ENCODE assay signal across 17 cellular contexts in the genomic region with DNA sequence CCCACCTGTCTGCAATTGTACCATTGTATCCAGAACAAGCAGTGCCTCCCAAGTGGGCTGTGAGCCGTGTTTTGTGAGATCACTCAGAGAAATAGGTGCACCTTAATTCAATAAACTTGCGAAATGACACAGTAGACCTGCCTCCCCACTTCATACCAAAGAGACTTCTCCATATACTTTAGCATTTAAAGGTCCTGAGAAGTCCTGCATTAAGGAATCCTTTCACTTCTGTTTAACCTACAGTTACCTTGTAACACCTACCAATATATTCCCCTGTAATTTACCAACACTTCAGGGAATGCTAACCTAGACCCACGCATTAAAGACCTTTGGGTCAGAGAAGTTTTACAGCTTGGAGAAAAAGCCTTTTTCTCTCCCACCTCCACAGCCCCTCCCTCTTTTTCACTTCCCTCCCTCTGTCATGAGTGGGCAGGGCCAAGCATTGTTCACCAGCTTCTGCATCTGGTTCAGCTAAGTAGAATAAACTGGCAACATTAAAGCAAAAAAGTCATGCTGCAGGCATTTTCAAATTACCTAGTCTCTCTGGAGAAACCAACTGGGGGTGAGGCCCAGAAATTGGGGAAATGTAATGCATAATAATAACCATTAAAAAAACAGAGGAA. TPM values are rescaled to one million over a fixed set of nuclear protein-coding genes. Genes with fewer than 3 reads are reported as not detected.
"Had no signal": no experiment of that assay in that cellular context is flagged by ENCODE, and none has a peak within 500 bp of the region (broad histone marks: within the 10 kb centered on the region; RNA-seq: fewer than 3 reads in every experiment).

No MANE protein-coding gene starts in this region.

- H3K9me3 Mint-ChIP-seq: activated CD4-positive, alpha-beta memory T cell treated with anti-CD3 and anti-CD28 coated beads, Interleukin-2, amount 10 ng/mL, durations not matched to agents 7 days and 5 days; immature natural killer cell; natural killer cell treated with Interleukin-12 subunit alpha and Interleukin-12 subunit beta and Interleukin-15 and Interleukin-18, amount 100 ng/mL, for 72 hours; T-helper 1 cell treated with Interleukin-12 subunit alpha and Interleukin-12 subunit beta and Interleukin-4 antibody, amounts not matched to agents 30 μg/mL and 1 μg/mL, for 36 hours had no signal

- H3K36me3 ChIP-seq: thoracic aorta, upper lobe of right lung had no signal

- ATAC-seq: activated CD8-positive, alpha-beta memory T cell treated with anti-CD3 and anti-CD28 coated beads, Interleukin-2, amount 10 ng/mL, durations not matched to agents 7 days and 5 days; esophagus mucosa; natural killer cell treated with Interleukin-12 subunit alpha and Interleukin-12 subunit beta and Interleukin-15 and Interleukin-18, amount 100 ng/mL, for 72 hours; stimulated activated effector memory CD8-positive, alpha-beta T cell treated with anti-CD3 and anti-CD28 coated beads, Interleukin-12 subunit alpha, Interleukin-12 subunit beta, amount 100 ng/mL, for 72 hours; upper lobe of right lung had no signal

- H3K4me3 Mint-ChIP-seq: activated CD4-positive, alpha-beta memory T cell treated with anti-CD3 and anti-CD28 coated beads, Interleukin-2, amount 10 ng/mL, durations not matched to agents 7 days and 5 days; activated CD8-positive, alpha-beta memory T cell treated with anti-CD3 and anti-CD28 coated beads, Interleukin-2, amount 10 ng/mL, durations not matched to agents 7 days and 5 days; activated naive CD8-positive, alpha-beta T cell; immature natural killer cell; natural killer cell treated with Interleukin-12 subunit alpha and Interleukin-12 subunit beta and Interleukin-15 and Interleukin-18, amount 100 ng/mL, for 72 hours; stimulated activated effector memory CD8-positive, alpha-beta T cell treated with anti-CD3 and anti-CD28 coated beads, Interleukin-12 subunit alpha, Interleukin-12 subunit beta, amount 100 ng/mL, for 72 hours; T-helper 1 cell treated with Interleukin-12 subunit alpha and Interleukin-12 subunit beta and Interleukin-4 antibody, amounts not matched to agents 30 μg/mL and 1 μg/mL, for 36 hours had no signal

- H3K4me3 ChIP-seq: thoracic aorta, upper lobe of right lung had no signal

- H3K27ac ChIP-seq: thoracic aorta, upper lobe of right lung had no signal

- H3K36me3 Mint-ChIP-seq: activated CD8-positive, alpha-beta memory T cell treated with anti-CD3 and anti-CD28 coated beads, Interleukin-2, amount 10 ng/mL, durations not matched to agents 7 days and 5 days; activated naive CD8-positive, alpha-beta T cell; immature natural killer cell; natural killer cell treated with Interleukin-12 subunit alpha and Interleukin-12 subunit beta and Interleukin-15 and Interleukin-18, amount 100 ng/mL, for 72 hours; stimulated activated effector memory CD8-positive, alpha-beta T cell treated with anti-CD3 and anti-CD28 coated beads, Interleukin-12 subunit alpha, Interleukin-12 subunit beta, amount 100 ng/mL, for 72 hours had no signal

- H3K27ac Mint-ChIP-seq: activated CD4-positive, alpha-beta memory T cell treated with anti-CD3 and anti-CD28 coated beads, Interleukin-2, amount 10 ng/mL, durations not matched to agents 7 days and 5 days; activated CD8-positive, alpha-beta memory T cell treated with anti-CD3 and anti-CD28 coated beads, Interleukin-2, amount 10 ng/mL, durations not matched to agents 7 days and 5 days; activated naive CD8-positive, alpha-beta T cell; natural killer cell treated with Interleukin-12 subunit alpha and Interleukin-12 subunit beta and Interleukin-15 and Interleukin-18, amount 100 ng/mL, for 72 hours; stimulated activated effector memory CD8-positive, alpha-beta T cell treated with anti-CD3 and anti-CD28 coated beads, Interleukin-12 subunit alpha, Interleukin-12 subunit beta, amount 100 ng/mL, for 72 hours; T-helper 1 cell treated with Interleukin-12 subunit alpha and Interleukin-12 subunit beta and Interleukin-4 antibody, amounts not matched to agents 30 μg/mL and 1 μg/mL, for 36 hours had no signal

- H3K9me3 ChIP-seq: thoracic aorta, upper lobe of right lung had no signal

- H3K4me1 ChIP-seq: upper lobe of right lung had no signal

- DNase-seq: activated CD4-positive, alpha-beta memory T cell treated with anti-CD3 and anti-CD28 coated beads, Interleukin-2, amount 10 ng/mL, durations not matched to agents 7 days and 5 days; activated CD4-positive, alpha-beta T cell treated with anti-CD3 and anti-CD28 coated beads for 4 hours; activated CD8-positive, alpha-beta memory T cell treated with anti-CD3 and anti-CD28 coated beads, Interleukin-2, amount 10 ng/mL, durations not matched to agents 7 days and 5 days; effector CD8-positive, alpha-beta T cell; immature natural killer cell; kidney glomerular epithelial cell; mesendoderm; posterior cingulate gyrus; upper lobe of right lung had no signal

RNA-seq across cellular contexts. Expression of gene WSCD2, which starts 13.9 kb away (rescaled TPM):
- total RNA-seq: activated CD4-positive, alpha-beta memory T cell treated with anti-CD3 and anti-CD28 coated beads, Interleukin-2, amount 10 ng/mL, durations not matched to agents 7 days and 5 days; activated CD8-positive, alpha-beta memory T cell treated with anti-CD3 and anti-CD28 coated beads, Interleukin-2, amount 10 ng/mL, durations not matched to agents 7 days and 5 days; bronchial epithelial cell; natural killer cell treated with Interleukin-12 subunit alpha and Interleukin-12 subunit beta and Interleukin-15 and Interleukin-18, amount 100 ng/mL, for 72 hours; renal cortical epithelial cell had no signal
- polyA plus RNA-seq: immature natural killer cell had no signal
